ENCODE assay signal across 17 cellular contexts in genomic region chr6:41584205-41584604, GRCh38. TPM values are rescaled to one million over a fixed set of nuclear protein-coding genes. Genes with fewer than 3 reads are reported as not detected.
"Had no signal": no experiment of that assay in that cellular context is flagged by ENCODE, and none has a peak within 500 bp of the region (broad histone marks: within the 10 kb centered on the region; RNA-seq: fewer than 3 reads in every experiment).

No MANE protein-coding gene starts in this region.

- H3K9me3 Mint-ChIP-seq: activated CD8-positive, alpha-beta T cell treated with anti-CD3 and anti-CD28 coated beads for 36 hours; activated T-cell treated with anti-CD3 and anti-CD28 coated beads, Interleukin-2, amount 50 U/mL, for 72 hours; natural killer cell had no signal

- H3K9me3 ChIP-seq: gastrocnemius medialis, mucosa of descending colon, psoas muscle, sigmoid colon had no signal

- H3K27ac Mint-ChIP-seq: activated CD8-positive, alpha-beta T cell treated with anti-CD3 and anti-CD28 coated beads for 36 hours; activated T-cell treated with anti-CD3 and anti-CD28 coated beads, Interleukin-2, amount 50 U/mL, for 72 hours; natural killer cell had no signal

- H3K27me3 ChIP-seq: gastrocnemius medialis, sigmoid colon had no signal

- DNase-seq: activated CD8-positive, alpha-beta memory T cell treated with anti-CD3 and anti-CD28 coated beads, Interleukin-2, amount 50 U/mL, for 4 hours; activated CD8-positive, alpha-beta T cell treated with anti-CD3 and anti-CD28 coated beads for 36 hours; activated naive CD4-positive, alpha-beta T cell; activated T-cell treated with anti-CD3 and anti-CD28 coated beads, Interleukin-2, amount 50 U/mL, for 72 hours; central memory CD4-positive, alpha-beta T cell; cortex of kidney; effector memory CD4-positive, alpha-beta T cell; gastrocnemius medialis; hypothalamus; natural killer cell; psoas muscle; sigmoid colon; stimulated activated CD4-positive, alpha-beta T cell treated with anti-CD3 and anti-CD28 coated beads, Interleukin-12 subunit alpha, Interleukin-12 subunit beta, amount 100 ng/mL, for 4 hours; stimulated activated naive CD4-positive, alpha-beta T cell; substantia nigra; T1000 had no signal

- H3K4me3 ChIP-seq: gastrocnemius medialis, mucosa of descending colon, psoas muscle, sigmoid colon had no signal

- H3K36me3 Mint-ChIP-seq: natural killer cell had no signal

- H3K27me3 Mint-ChIP-seq: activated CD8-positive, alpha-beta T cell treated with anti-CD3 and anti-CD28 coated beads for 36 hours had no signal

- H3K4me3 Mint-ChIP-seq: activated CD8-positive, alpha-beta T cell treated with anti-CD3 and anti-CD28 coated beads for 36 hours; activated T-cell treated with anti-CD3 and anti-CD28 coated beads, Interleukin-2, amount 50 U/mL, for 72 hours; natural killer cell had no signal

- ATAC-seq: activated CD8-positive, alpha-beta T cell treated with anti-CD3 and anti-CD28 coated beads for 36 hours; activated T-cell treated with anti-CD3 and anti-CD28 coated beads, Interleukin-2, amount 50 U/mL, for 72 hours; gastrocnemius medialis; natural killer cell had no signal

RNA-seq across cellular contexts. Expression of gene MDFI, which starts 54.1 kb away (rescaled TPM):
- total RNA-seq: activated CD8-positive, alpha-beta T cell treated with anti-CD3 and anti-CD28 coated beads for 36 hours; activated T-cell treated with anti-CD3 and anti-CD28 coated beads, Interleukin-2, amount 50 U/mL, for 72 hours; natural killer cell had no signal
